Comparison of ENCODE assay signal across 1 cellular context in the genomic region with DNA sequence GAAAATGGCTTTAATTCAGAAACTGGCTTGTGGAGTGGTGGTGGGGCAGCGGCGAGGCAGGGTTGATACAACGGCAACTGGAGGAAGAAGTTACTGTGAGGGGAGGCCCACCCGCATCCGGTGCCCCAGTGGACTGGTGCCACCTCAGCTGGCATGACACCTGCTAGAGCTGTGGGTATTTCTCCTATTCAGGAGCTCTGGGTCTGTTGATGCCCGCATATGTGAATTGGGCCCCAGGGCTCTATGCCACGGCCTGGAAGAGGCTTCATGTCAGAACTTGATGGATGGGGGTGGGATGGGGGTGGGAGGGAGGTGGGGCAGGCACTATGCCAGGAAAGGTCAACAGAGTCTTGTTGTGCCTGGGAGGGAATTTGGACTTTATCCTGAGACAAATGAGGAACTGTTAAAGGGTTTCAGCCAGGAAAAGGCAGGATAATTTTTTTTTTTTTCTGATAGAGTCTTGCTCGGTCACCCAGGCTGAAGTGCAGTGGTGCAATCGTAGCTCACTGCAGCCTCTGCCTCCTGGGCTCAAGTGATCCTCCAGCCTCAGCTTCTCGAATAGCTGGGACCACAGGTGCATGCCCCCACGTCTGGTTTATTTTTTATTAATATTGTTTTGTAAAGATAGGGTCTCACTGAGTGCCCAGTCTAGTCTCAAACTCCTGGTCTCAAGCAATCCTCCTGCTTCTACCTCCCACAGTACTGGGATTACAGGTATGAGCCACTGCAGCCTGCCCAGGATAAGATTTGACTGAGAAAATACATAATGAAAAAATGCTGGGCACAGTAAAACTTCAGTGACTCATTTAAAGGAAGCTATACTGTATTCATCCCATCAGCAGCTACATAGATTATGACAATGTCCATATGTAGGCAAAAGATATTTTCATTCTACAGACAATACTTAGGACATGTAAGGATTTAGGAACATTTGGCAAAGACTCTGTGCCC.
TF ChIP-seq lines count a peak whose summit lies in the region.

No MANE protein-coding gene starts in this region.

TF ChIP-seq in HepG2, 621 proteins besides CTCF, POLR2A, EP300 and RAD21 (continued from another document and continues in another):
- TF ChIP-seq, protein P1, sequence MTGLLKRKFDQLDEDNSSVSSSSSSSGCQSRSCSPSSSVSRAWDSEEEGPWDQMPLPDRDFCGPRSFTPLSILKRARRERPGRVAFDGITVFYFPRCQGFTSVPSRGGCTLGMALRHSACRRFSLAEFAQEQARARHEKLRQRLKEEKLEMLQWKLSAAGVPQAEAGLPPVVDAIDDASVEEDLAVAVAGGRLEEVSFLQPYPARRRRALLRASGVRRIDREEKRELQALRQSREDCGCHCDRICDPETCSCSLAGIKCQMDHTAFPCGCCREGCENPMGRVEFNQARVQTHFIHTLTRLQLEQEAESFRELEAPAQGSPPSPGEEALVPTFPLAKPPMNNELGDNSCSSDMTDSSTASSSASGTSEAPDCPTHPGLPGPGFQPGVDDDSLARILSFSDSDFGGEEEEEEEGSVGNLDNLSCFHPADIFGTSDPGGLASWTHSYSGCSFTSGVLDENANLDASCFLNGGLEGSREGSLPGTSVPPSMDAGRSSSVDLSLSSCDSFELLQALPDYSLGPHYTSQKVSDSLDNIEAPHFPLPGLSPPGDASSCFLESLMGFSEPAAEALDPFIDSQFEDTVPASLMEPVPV (CRISPR knock-in tag; IDR thresholded peaks at IDR 0.05), result no peak
- TF ChIP-seq ZNF256 (CRISPR knock-in tag; conservative IDR thresholded peaks at IDR 0.05) (no peak), RARG (CRISPR knock-in tag; IDR thresholded peaks at IDR 0.05; ENCODE audit: low read depth) (no peak), KLF15 (CRISPR knock-in tag; IDR thresholded peaks at IDR 0.05; ENCODE audit: borderline replicate concordance) (no peak), HNRNPL (IDR thresholded peaks at IDR 0.05; ENCODE audit: low read depth, low read length) (peak; percentile 97), ZSCAN25 (CRISPR knock-in tag; IDR thresholded peaks at IDR 0.05) (no peak), ZNF3 (CRISPR knock-in tag; IDR thresholded peaks at IDR 0.05) (peak; percentile 91), ATF7 (IDR thresholded peaks at IDR 0.05) (no peak), ATF7 (CRISPR knock-in tag; IDR thresholded peaks at IDR 0.05) (no peak), ZNF616 (CRISPR knock-in tag; IDR thresholded peaks at IDR 0.05; ENCODE audit: low read depth) (no peak), ZNF451 (CRISPR knock-in tag; IDR thresholded peaks at IDR 0.05) (no peak), ZNF317 (CRISPR knock-in tag; IDR thresholded peaks at IDR 0.05) (no peak), SOX13 (IDR thresholded peaks at IDR 0.05) (no peak), SOX13 (CRISPR knock-in tag; conservative IDR thresholded peaks at IDR 0.05 in 1 of 2, IDR thresholded peaks at IDR 0.05 in 1 of 2) (peak in 1 of 2 experiments; percentile 87; a peak in 2 of 4 replicates), HDAC1 (CRISPR knock-in tag; IDR thresholded peaks at IDR 0.05) (no peak), NONO (IDR thresholded peaks at IDR 0.05) (no peak), NONO (CRISPR knock-in tag; conservative IDR thresholded peaks at IDR 0.05) (peak; percentile 52; the same call in 1 of the 2 replicates), BCL6 (CRISPR knock-in tag; IDR thresholded peaks at IDR 0.05) (peak; percentile 69), HNF4A (CRISPR knock-in tag; IDR thresholded peaks at IDR 0.05) (peak; percentile 90)
- TF ChIP-seq, protein P2, sequence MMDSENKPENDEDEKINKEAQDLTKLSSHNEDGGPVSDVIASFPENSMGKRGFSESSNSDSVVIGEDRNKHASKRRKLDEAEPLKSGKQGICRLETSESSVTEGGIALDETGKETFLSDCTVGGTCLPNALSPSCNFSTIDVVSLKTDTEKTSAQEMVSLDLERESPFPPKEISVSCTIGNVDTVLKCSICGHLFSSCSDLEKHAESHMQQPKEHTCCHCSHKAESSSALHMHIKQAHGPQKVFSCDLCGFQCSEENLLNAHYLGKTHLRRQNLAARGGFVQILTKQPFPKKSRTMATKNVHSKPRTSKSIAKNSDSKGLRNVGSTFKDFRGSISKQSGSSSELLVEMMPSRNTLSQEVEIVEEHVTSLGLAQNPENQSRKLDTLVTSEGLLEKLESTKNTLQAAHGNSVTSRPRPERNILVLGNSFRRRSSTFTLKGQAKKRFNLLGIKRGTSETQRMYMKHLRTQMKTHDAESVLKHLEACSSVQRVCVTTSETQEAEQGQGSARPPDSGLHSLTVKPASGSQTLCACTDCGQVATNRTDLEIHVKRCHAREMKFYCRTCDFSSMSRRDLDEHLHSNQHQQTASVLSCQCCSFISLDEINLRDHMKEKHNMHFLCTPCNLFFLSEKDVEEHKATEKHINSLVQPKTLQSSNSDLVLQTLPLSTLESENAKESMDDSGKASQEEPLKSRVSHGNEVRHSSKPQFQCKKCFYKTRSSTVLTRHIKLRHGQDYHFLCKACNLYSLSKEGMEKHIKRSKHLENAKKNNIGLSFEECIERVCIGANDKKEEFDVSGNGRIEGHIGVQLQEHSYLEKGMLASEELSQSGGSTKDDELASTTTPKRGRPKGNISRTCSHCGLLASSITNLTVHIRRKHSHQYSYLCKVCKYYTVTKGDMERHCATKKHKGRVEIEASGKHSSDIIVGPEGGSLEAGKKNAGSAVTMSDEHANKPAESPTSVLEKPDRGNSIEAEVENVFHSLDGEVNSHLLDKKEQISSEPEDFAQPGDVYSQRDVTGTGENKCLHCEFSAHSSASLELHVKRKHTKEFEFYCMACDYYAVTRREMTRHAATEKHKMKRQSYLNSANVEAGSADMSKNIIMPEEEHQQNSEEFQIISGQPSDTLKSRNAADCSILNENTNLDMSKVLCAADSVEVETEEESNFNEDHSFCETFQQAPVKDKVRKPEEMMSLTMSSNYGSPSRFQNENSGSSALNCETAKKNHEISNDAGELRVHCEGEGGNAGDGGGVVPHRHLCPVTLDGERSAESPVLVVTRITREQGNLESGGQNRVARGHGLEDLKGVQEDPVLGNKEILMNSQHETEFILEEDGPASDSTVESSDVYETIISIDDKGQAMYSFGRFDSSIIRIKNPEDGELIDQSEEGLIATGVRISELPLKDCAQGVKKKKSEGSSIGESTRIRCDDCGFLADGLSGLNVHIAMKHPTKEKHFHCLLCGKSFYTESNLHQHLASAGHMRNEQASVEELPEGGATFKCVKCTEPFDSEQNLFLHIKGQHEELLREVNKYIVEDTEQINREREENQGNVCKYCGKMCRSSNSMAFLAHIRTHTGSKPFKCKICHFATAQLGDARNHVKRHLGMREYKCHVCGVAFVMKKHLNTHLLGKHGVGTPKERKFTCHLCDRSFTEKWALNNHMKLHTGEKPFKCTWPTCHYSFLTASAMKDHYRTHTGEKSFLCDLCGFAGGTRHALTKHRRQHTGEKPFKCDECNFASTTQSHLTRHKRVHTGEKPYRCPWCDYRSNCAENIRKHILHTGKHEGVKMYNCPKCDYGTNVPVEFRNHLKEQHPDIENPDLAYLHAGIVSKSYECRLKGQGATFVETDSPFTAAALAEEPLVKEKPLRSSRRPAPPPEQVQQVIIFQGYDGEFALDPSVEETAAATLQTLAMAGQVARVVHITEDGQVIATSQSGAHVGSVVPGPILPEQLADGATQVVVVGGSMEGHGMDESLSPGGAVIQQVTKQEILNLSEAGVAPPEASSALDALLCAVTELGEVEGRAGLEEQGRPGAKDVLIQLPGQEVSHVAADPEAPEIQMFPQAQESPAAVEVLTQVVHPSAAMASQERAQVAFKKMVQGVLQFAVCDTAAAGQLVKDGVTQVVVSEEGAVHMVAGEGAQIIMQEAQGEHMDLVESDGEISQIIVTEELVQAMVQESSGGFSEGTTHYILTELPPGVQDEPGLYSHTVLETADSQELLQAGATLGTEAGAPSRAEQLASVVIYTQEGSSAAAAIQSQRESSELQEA (CRISPR knock-in tag; IDR thresholded peaks at IDR 0.05; ENCODE audit: not compliant biosample characterization), result no peak
- TF ChIP-seq, protein P3, sequence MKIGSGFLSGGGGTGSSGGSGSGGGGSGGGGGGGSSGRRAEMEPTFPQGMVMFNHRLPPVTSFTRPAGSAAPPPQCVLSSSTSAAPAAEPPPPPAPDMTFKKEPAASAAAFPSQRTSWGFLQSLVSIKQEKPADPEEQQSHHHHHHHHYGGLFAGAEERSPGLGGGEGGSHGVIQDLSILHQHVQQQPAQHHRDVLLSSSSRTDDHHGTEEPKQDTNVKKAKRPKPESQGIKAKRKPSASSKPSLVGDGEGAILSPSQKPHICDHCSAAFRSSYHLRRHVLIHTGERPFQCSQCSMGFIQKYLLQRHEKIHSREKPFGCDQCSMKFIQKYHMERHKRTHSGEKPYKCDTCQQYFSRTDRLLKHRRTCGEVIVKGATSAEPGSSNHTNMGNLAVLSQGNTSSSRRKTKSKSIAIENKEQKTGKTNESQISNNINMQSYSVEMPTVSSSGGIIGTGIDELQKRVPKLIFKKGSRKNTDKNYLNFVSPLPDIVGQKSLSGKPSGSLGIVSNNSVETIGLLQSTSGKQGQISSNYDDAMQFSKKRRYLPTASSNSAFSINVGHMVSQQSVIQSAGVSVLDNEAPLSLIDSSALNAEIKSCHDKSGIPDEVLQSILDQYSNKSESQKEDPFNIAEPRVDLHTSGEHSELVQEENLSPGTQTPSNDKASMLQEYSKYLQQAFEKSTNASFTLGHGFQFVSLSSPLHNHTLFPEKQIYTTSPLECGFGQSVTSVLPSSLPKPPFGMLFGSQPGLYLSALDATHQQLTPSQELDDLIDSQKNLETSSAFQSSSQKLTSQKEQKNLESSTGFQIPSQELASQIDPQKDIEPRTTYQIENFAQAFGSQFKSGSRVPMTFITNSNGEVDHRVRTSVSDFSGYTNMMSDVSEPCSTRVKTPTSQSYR (CRISPR knock-in tag; IDR thresholded peaks at IDR 0.05; ENCODE audit: borderline replicate concordance), result peak; percentile 58; the same call in 1 of the 2 replicates
- TF ChIP-seq, protein P4, sequence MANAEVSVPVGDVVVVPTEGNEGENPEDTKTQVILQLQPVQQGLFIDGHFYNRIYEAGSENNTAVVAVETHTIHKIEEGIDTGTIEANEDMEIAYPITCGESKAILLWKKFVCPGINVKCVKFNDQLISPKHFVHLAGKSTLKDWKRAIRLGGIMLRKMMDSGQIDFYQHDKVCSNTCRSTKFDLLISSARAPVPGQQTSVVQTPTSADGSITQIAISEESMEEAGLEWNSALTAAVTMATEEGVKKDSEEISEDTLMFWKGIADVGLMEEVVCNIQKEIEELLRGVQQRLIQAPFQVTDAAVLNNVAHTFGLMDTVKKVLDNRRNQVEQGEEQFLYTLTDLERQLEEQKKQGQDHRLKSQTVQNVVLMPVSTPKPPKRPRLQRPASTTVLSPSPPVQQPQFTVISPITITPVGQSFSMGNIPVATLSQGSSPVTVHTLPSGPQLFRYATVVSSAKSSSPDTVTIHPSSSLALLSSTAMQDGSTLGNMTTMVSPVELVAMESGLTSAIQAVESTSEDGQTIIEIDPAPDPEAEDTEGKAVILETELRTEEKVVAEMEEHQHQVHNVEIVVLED (CRISPR knock-in tag; IDR thresholded peaks at IDR 0.05; ENCODE audit: borderline replicate concordance), result no peak
- TF ChIP-seq, protein P5, sequence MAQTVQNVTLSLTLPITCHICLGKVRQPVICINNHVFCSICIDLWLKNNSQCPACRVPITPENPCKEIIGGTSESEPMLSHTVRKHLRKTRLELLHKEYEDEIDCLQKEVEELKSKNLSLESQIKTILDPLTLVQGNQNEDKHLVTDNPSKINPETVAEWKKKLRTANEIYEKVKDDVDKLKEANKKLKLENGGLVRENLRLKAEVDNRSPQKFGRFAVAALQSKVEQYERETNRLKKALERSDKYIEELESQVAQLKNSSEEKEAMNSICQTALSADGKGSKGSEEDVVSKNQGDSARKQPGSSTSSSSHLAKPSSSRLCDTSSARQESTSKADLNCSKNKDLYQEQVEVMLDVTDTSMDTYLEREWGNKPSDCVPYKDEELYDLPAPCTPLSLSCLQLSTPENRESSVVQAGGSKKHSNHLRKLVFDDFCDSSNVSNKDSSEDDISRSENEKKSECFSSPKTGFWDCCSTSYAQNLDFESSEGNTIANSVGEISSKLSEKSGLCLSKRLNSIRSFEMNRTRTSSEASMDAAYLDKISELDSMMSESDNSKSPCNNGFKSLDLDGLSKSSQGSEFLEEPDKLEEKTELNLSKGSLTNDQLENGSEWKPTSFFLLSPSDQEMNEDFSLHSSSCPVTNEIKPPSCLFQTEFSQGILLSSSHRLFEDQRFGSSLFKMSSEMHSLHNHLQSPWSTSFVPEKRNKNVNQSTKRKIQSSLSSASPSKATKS (CRISPR knock-in tag; IDR thresholded peaks at IDR 0.05), result no peak; the same call in 1 of the 2 replicates
- TF ChIP-seq, protein P6, sequence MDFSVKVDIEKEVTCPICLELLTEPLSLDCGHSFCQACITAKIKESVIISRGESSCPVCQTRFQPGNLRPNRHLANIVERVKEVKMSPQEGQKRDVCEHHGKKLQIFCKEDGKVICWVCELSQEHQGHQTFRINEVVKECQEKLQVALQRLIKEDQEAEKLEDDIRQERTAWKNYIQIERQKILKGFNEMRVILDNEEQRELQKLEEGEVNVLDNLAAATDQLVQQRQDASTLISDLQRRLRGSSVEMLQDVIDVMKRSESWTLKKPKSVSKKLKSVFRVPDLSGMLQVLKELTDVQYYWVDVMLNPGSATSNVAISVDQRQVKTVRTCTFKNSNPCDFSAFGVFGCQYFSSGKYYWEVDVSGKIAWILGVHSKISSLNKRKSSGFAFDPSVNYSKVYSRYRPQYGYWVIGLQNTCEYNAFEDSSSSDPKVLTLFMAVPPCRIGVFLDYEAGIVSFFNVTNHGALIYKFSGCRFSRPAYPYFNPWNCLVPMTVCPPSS (IDR thresholded peaks at IDR 0.05), result no peak
- TF ChIP-seq, protein P7, sequence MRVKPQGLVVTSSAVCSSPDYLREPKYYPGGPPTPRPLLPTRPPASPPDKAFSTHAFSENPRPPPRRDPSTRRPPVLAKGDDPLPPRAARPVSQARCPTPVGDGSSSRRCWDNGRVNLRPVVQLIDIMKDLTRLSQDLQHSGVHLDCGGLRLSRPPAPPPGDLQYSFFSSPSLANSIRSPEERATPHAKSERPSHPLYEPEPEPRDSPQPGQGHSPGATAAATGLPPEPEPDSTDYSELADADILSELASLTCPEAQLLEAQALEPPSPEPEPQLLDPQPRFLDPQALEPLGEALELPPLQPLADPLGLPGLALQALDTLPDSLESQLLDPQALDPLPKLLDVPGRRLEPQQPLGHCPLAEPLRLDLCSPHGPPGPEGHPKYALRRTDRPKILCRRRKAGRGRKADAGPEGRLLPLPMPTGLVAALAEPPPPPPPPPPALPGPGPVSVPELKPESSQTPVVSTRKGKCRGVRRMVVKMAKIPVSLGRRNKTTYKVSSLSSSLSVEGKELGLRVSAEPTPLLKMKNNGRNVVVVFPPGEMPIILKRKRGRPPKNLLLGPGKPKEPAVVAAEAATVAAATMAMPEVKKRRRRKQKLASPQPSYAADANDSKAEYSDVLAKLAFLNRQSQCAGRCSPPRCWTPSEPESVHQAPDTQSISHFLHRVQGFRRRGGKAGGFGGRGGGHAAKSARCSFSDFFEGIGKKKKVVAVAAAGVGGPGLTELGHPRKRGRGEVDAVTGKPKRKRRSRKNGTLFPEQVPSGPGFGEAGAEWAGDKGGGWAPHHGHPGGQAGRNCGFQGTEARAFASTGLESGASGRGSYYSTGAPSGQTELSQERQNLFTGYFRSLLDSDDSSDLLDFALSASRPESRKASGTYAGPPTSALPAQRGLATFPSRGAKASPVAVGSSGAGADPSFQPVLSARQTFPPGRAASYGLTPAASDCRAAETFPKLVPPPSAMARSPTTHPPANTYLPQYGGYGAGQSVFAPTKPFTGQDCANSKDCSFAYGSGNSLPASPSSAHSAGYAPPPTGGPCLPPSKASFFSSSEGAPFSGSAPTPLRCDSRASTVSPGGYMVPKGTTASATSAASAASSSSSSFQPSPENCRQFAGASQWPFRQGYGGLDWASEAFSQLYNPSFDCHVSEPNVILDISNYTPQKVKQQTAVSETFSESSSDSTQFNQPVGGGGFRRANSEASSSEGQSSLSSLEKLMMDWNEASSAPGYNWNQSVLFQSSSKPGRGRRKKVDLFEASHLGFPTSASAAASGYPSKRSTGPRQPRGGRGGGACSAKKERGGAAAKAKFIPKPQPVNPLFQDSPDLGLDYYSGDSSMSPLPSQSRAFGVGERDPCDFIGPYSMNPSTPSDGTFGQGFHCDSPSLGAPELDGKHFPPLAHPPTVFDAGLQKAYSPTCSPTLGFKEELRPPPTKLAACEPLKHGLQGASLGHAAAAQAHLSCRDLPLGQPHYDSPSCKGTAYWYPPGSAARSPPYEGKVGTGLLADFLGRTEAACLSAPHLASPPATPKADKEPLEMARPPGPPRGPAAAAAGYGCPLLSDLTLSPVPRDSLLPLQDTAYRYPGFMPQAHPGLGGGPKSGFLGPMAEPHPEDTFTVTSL (CRISPR knock-in tag; IDR thresholded peaks at IDR 0.05; ENCODE audit: borderline replicate concordance), result 0 out of 2 replicates have a peak, but pooled peaks have one; percentile 40
